Comparison of ENCODE assay signal across 9 cellular contexts in the genomic region with DNA sequence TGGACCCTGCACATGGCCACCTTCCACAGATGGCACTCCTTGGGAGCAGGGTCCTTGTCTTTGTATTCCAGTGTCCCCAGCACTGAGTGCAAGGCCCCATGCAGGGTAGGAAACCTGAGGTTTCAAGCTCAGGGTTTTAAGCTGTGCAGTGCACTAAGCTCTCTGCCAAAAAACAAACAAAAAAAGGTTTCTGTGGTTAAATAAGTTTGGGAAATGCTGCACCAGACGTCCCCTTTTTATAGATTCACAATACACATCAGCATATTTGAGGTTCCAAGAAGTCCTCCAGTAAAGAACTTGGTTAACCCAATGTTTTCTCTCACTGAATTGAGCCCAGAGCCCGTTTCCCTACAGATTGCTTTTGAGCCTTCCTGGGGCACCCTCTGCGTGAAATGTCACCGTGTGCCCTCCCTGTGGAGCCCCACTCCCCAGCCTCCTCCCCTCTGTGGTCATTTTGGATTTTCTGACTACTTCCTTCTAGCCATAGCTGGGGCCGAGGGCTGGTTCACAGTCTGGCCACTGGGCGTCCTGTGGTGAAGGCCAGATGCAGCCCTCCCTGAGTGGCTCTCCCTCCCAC. TPM values are rescaled to one million over a fixed set of nuclear protein-coding genes. Genes with fewer than 3 reads are reported as not detected.
A peak's percentile ranks its signal among the peaks of the same experiment; 100 is the strongest.
DNase-seq lines count a peak whose midpoint lies in the region; ATAC-seq and TF ChIP-seq lines count a peak whose summit lies in the region.
"Had no signal": no experiment of that assay in that cellular context is flagged by ENCODE, and none has a peak within 500 bp of the region (broad histone marks: within the 10 kb centered on the region; RNA-seq: fewer than 3 reads in every experiment).

No MANE protein-coding gene starts in this region.

- H3K4me3 ChIP-seq in fibroblast of pulmonary artery (replicated peaks; ENCODE audit: low read depth, low read length): no peak overlapping the region
- H3K4me3 ChIP-seq in skin epidermis: no peak overlapping the region
- no peak overlapping the region for H3K4me3 ChIP-seq in mesendoderm (ENCODE audit: low read length)
- H3K4me3 ChIP-seq: lung had no signal

- no peak overlapping the region for H2BK15ac ChIP-seq in mesendoderm (replicated peaks; ENCODE audit: low read depth)

- H3K79me2 ChIP-seq in mesendoderm (ENCODE audit: control insufficient read depth, insufficient read depth, low read length): no peaks in the 10 kb centered on the region

- H3K56ac ChIP-seq in mesendoderm (ENCODE audit: low read length): no peak overlapping the region

- H3K4me2 ChIP-seq in mesendoderm (ENCODE audit: low read length): no peak overlapping the region

- H3K9me3 Mint-ChIP-seq in T-helper 1 cell treated with Interleukin-12 subunit alpha and Interleukin-12 subunit beta and Interleukin-4 antibody, amounts not matched to agents 30 μg/mL and 1 μg/mL, for 36 hours: no peaks in the 10 kb centered on the region

- no peak overlapping the region for H3K18ac ChIP-seq in mesendoderm (ENCODE audit: low read length)

- no peak overlapping the region for H2BK5ac ChIP-seq in mesendoderm (ENCODE audit: low read length)

- H3K4me1 ChIP-seq in mesendoderm (ENCODE audit: control insufficient read depth, low read depth, low read length): no peaks in the 10 kb centered on the region

- H3K27ac ChIP-seq in skin epidermis (peak overlapping the region in 18 of 21 experiments; percentile 21 to 82 (median 52)), mesendoderm (ENCODE audit: low read depth, low read length) (no peak overlapping the region)

- peak; percentile 8 for TF ChIP-seq CTCF in fibroblast of pulmonary artery (IDR thresholded peaks at IDR 0.05; ENCODE audit: low read length, missing control alignments)

- no peaks in the 10 kb centered on the region for H3K79me1 ChIP-seq in mesendoderm (ENCODE audit: low read length)

- WGBS in mesendoderm (ENCODE audit: extremely low coverage, insufficient coverage, low lambda C conversion rate): no CpG with 5 or more reads among the region's 6 CpGs

- no peak overlapping the region for H2AK5ac ChIP-seq in mesendoderm (ENCODE audit: low read length)

- H4K8ac ChIP-seq in mesendoderm (ENCODE audit: low read depth, low read length): no peak overlapping the region

- no peak overlapping the region for H3K9ac ChIP-seq in mesendoderm (ENCODE audit: low read length)

- no peak overlapping the region for H3K23ac ChIP-seq in mesendoderm (ENCODE audit: low read length)

- no peaks in the 10 kb centered on the region for H3K27me3 Mint-ChIP-seq in T-helper 1 cell treated with Interleukin-12 subunit alpha and Interleukin-12 subunit beta and Interleukin-4 antibody, amounts not matched to agents 30 μg/mL and 1 μg/mL, for 36 hours (ENCODE audit: low read depth)

- H3K4me3 Mint-ChIP-seq in T-helper 1 cell treated with Interleukin-12 subunit alpha and Interleukin-12 subunit beta and Interleukin-4 antibody, amounts not matched to agents 30 μg/mL and 1 μg/mL, for 36 hours: peak overlapping the region; percentile 40

- peaks cover 7% of the 10 kb centered on the region for H3K36me3 ChIP-seq in mesendoderm (ENCODE audit: control insufficient read depth, insufficient read depth, low read length)

- H4K5ac ChIP-seq in mesendoderm (ENCODE audit: low read length): no peak overlapping the region

- H2BK120ac ChIP-seq in mesendoderm (ENCODE audit: low read depth, low read length): no peak overlapping the region

- H3K27me3 ChIP-seq in mesendoderm (ENCODE audit: insufficient read depth, low read length, poor library complexity): no peaks in the 10 kb centered on the region

- H3K4ac ChIP-seq in mesendoderm (ENCODE audit: low read depth, low read length): no peak overlapping the region

- peaks cover 27% of the 10 kb centered on the region for H3K4me1 Mint-ChIP-seq in T-helper 1 cell treated with Interleukin-12 subunit alpha and Interleukin-12 subunit beta and Interleukin-4 antibody, amounts not matched to agents 30 μg/mL and 1 μg/mL, for 36 hours (ENCODE audit: low read depth)

- DNase-seq in GM03348 (ENCODE audit: low spot score) (peak; percentile 79), fibroblast of pulmonary artery (ENCODE audit: low read depth) (no peak), NCI-H2196 (lab: John Stamatoyannopoulos, UW; ENCODE audit: unreplicated experiment) (no peak), SIG-M5 (lab: John Stamatoyannopoulos, UW) (no peak), mesendoderm (no peak)

- no peak for ATAC-seq in HG02938 (IDR thresholded peaks at IDR 0.05; ENCODE audit: unreplicated experiment)

- H3K36me3 Mint-ChIP-seq in T-helper 1 cell treated with Interleukin-12 subunit alpha and Interleukin-12 subunit beta and Interleukin-4 antibody, amounts not matched to agents 30 μg/mL and 1 μg/mL, for 36 hours (ENCODE audit: low read depth): peaks cover 22% of the 10 kb centered on the region

- peak overlapping the region; percentile 52 for H3K27ac Mint-ChIP-seq in T-helper 1 cell treated with Interleukin-12 subunit alpha and Interleukin-12 subunit beta and Interleukin-4 antibody, amounts not matched to agents 30 μg/mL and 1 μg/mL, for 36 hours

RNA-seq across cellular contexts. Expression of gene DELE1, which starts 17.1 kb away (rescaled TPM):
- 29.3 TPM for polyA plus RNA-seq in mesendoderm (2013, experiment 1 of 2)
- 30.5 TPM for polyA plus RNA-seq in mesendoderm (2013, experiment 2 of 2)

RNA-seq across cellular contexts. Expression of gene PCDH12, which starts 17.2 kb away (rescaled TPM):
- polyA plus RNA-seq in mesendoderm (2013, experiment 1 of 2): 0.06 TPM
- polyA plus RNA-seq in mesendoderm (2013, experiment 2 of 2): 0.07 TPM

RNA-seq across cellular contexts. Expression of gene RNF14, which starts 28.1 kb away (rescaled TPM):
- polyA plus RNA-seq in mesendoderm (2013, experiment 1 of 2): 17.6 TPM
- 18.8 TPM for polyA plus RNA-seq in mesendoderm (2013, experiment 2 of 2)
